Comparison of ENCODE assay signal across 8 cellular contexts in the genomic region with DNA sequence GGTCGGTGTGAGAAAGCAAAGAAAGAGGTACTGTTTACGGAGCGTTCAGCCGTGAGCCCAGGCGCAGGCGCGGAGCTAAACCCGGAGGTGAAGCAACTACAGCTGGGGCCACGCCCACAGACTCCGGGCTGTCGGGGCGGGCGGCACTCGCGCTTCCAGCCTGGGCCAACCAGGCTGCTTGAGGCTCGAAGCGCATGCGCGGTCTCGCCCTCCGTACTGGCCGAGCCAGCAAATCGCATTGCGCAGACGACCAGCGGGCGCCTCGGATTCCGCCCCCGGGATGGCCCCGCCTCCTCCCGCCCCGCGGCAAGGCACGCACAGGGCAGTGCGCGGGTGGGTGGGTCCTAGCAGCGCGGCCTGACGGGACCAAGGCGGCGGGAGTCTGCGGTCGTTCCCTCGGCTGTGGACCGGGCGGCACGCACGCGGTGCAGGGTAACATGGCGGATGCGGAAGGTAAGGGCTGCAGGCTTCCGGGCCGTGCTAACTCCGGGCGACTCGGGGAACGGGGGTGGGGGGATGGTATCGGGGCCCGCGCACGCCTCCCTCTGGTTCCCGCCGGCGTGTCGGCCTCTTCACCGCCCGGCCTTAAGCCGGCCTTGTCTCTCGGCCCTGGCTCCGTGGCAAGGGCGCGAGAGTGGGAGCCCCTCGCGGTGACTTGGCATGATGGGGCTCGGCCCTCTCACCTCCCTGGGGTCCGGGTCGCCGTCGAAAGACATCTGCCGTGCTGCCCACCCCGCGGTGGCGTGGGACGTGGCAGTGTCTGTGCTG. TPM values are rescaled to one million over a fixed set of nuclear protein-coding genes. Genes with fewer than 3 reads are reported as not detected.
DNase-seq lines count a peak whose midpoint lies in the region; ATAC-seq and TF ChIP-seq lines count a peak whose summit lies in the region.

A gene (plus strand): TSS at position 336 of the 768 bp plus-strand sequence. CDS start 102 bp downstream, at position 438.

- H3K4me3 Mint-ChIP-seq in glutamatergic neuron (ENCODE audit: unreplicated experiment) (peak within 1 kb of the TSS; percentile 92), osteocyte (ENCODE audit: unreplicated experiment) (peak within 1 kb of the TSS; percentile 86)

- DNase-seq in GM10248 (ENCODE audit: extremely low spot score), result peak; percentile 92
- peak; percentile 97 for DNase-seq in NCI-H1092 (lab: John Stamatoyannopoulos, UW)
- DNase-seq in activated naive CD4-positive, alpha-beta T cell treated with anti-CD3 and anti-CD28 coated beads, Interleukin-2, amount 50 U/mL, for 72 hours (ENCODE audit: low spot score in 2 of 2), result peak; percentile 90 to 97
- peak; percentile 95 for DNase-seq in glutamatergic neuron
- peak; percentile 98 for DNase-seq in osteocyte (ENCODE audit: extremely low spot score, unreplicated experiment)

- peak within 1 kb of the TSS; percentile 94 for H3K27ac ChIP-seq in thymus (ENCODE audit: low read depth)

- CTCF ChIA-PET in GM10248 (lab: Yijun Ruan, JAX), result interaction anchor here (1.0 to 4.5 kb wide), 3 partner anchors 10 to 71 kb away, joined by 3 to 24 read pairs (median 4); a partner anchor contains a TSS

- ATAC-seq in HG02588 (IDR thresholded peaks at IDR 0.05; ENCODE audit: unreplicated experiment) (peak; percentile 94), SK-N-SH treated with all-trans-retinoic acid at 6 μM for 48 hours (peak; percentile 94)
- ATAC-seq in activated naive CD4-positive, alpha-beta T cell treated with anti-CD3 and anti-CD28 coated beads, Interleukin-2, amount 50 U/mL, for 72 hours, result peak; percentile 90 to 92

- peak within 1 kb of the TSS; percentile 84 to 92 for H3K27ac Mint-ChIP-seq in activated naive CD4-positive, alpha-beta T cell treated with anti-CD3 and anti-CD28 coated beads, Interleukin-2, amount 50 U/mL, for 72 hours
- peak within 1 kb of the TSS; percentile 99 for H3K27ac Mint-ChIP-seq in glutamatergic neuron (ENCODE audit: unreplicated experiment)
- peak within 1 kb of the TSS; percentile 84 for H3K27ac Mint-ChIP-seq in osteocyte (ENCODE audit: unreplicated experiment)

- WGBS in thymus, result under 1% methylated on average over 85 of the region's 85 CpGs

- POLR2A ChIA-PET in GM10248 (lab: Yijun Ruan, JAX), result interaction anchor here (0.6 to 1.0 kb wide), 2 partner anchors 9 to 43 kb away, joined by 3 read pairs; a partner anchor contains a TSS

- TF ChIP-seq CTCF in GM10248 (IDR thresholded peaks at IDR 0.05; ENCODE audit: control extremely low read depth, extremely low read depth, low read depth, missing control alignments) (no peak), glutamatergic neuron (IDR thresholded peaks at IDR 0.05; ENCODE audit: partially characterized antibody, unreplicated experiment) (no peak), osteocyte (IDR thresholded peaks at IDR 0.05) (peak; percentile 21)

- peak within 1 kb of the TSS; percentile 64 for H3K4me3 ChIP-seq in thymus (ENCODE audit: low read length)

- H3K4me1 Mint-ChIP-seq in glutamatergic neuron (ENCODE audit: low read depth, unreplicated experiment), result peaks cover 10% of the 10 kb centered on the region
- peaks cover 10% of the 10 kb centered on the region for H3K4me1 Mint-ChIP-seq in osteocyte (ENCODE audit: unreplicated experiment)

- H3K36me3 Mint-ChIP-seq in activated naive CD4-positive, alpha-beta T cell treated with anti-CD3 and anti-CD28 coated beads, Interleukin-2, amount 50 U/mL, for 72 hours, result peaks cover 17 to 21% of the 10 kb centered on the region in 2 donors
- H3K36me3 Mint-ChIP-seq in glutamatergic neuron (ENCODE audit: unreplicated experiment) (no peaks in the 10 kb centered on the region), osteocyte (ENCODE audit: unreplicated experiment) (peaks cover 5% of the 10 kb centered on the region)

- no peaks in the 10 kb centered on the region for H3K9me3 ChIP-seq in thymus (ENCODE audit: control insufficient read depth)

- H3K4me1 ChIP-seq in thymus (ENCODE audit: control insufficient read depth, insufficient read depth, low read length), result no peaks in the 10 kb centered on the region

- peaks cover 18% of the 10 kb centered on the region for H3K36me3 ChIP-seq in thymus (ENCODE audit: control insufficient read depth, insufficient read depth)

- H3K9me3 Mint-ChIP-seq in activated naive CD4-positive, alpha-beta T cell treated with anti-CD3 and anti-CD28 coated beads, Interleukin-2, amount 50 U/mL, for 72 hours, result no peaks in the 10 kb centered on the region
- H3K9me3 Mint-ChIP-seq in glutamatergic neuron (ENCODE audit: unreplicated experiment) (no peaks in the 10 kb centered on the region), osteocyte (ENCODE audit: unreplicated experiment) (no peaks in the 10 kb centered on the region)

- H3K27me3 Mint-ChIP-seq in glutamatergic neuron (ENCODE audit: unreplicated experiment), result peaks cover 4% of the 10 kb centered on the region
- no peaks in the 10 kb centered on the region for H3K27me3 Mint-ChIP-seq in osteocyte (ENCODE audit: unreplicated experiment)

- no peaks in the 10 kb centered on the region for H3K27me3 ChIP-seq in thymus (ENCODE audit: control insufficient read depth, insufficient read depth)

TF ChIP-seq in SK-N-SH treated with all-trans-retinoic acid at 6 μM for 48 hours, 23 proteins besides CTCF, POLR2A, EP300 and RAD21:
- no peak for TF ChIP-seq TOX (CRISPR knock-in tag; IDR thresholded peaks at IDR 0.05; ENCODE audit: borderline replicate concordance)
- TF ChIP-seq, protein P1, sequence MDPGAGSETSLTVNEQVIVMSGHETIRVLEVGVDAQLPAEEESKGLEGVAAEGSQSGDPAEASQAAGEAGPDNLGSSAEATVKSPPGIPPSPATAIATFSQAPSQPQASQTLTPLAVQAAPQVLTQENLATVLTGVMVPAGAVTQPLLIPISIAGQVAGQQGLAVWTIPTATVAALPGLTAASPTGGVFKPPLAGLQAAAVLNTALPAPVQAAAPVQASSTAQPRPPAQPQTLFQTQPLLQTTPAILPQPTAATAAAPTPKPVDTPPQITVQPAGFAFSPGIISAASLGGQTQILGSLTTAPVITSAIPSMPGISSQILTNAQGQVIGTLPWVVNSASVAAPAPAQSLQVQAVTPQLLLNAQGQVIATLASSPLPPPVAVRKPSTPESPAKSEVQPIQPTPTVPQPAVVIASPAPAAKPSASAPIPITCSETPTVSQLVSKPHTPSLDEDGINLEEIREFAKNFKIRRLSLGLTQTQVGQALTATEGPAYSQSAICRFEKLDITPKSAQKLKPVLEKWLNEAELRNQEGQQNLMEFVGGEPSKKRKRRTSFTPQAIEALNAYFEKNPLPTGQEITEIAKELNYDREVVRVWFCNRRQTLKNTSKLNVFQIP (CRISPR knock-in tag; IDR thresholded peaks at IDR 0.05; ENCODE audit: borderline replicate concordance, low read depth), result no peak

RNA-seq across cellular contexts. Expression of the gene that starts here (rescaled TPM):
- 100 to 1,000 TPM; 112 to 120 TPM for total RNA-seq in activated naive CD4-positive, alpha-beta T cell treated with anti-CD3 and anti-CD28 coated beads, Interleukin-2, amount 50 U/mL, for 72 hours
- total RNA-seq in glutamatergic neuron (ENCODE audit: unreplicated experiment) (46.8 TPM), osteocyte (37.5 and 39.9 TPM in 2 replicates)
- polyA plus RNA-seq in thymus, result 34.0 TPM

Comparison
In these comparisons a context has a peak if more than half of its experiments do, and no peak if none do; other contexts are left out.
1. Peak in every context shown above with its lines: DNase-seq, ATAC-seq, H3K4me3 ChIP-seq and H3K27ac ChIP-seq.